ENCODE assay signal across 16 cellular contexts in genomic region chr5:133225671-133226152, GRCh38.
DNase-seq lines count a peak whose midpoint lies in the region; ATAC-seq and TF ChIP-seq lines count a peak whose summit lies in the region.
"Had no signal": no experiment of that assay in that cellular context is flagged by ENCODE, and none has a peak within 500 bp of the region (broad histone marks: within the 10 kb centered on the region; RNA-seq: fewer than 3 reads in every experiment).

No MANE protein-coding gene starts in this region.

- no peak overlapping the region for H3K4me3 Mint-ChIP-seq in activated T-helper 2 cell treated with anti-CD3 and anti-CD28 coated beads, Interferon-gamma antibody, Interleukin-2, Interleukin-4, amounts not matched to agents 10 μg/mL and 5 μg/mL and 100 μg/mL, durations not matched to agents 14 hours and 24 hours and 36 hours (ENCODE audit: low read depth)
- H3K4me3 Mint-ChIP-seq: activated CD4-positive, alpha-beta T cell treated with anti-CD3 and anti-CD28 coated beads for 36 hours; activated T-cell treated with anti-CD3 and anti-CD28 coated beads, Interleukin-2, amount 50 U/mL, for 4 hours; CD14-positive monocyte had no signal

- H3K4me3 ChIP-seq in sigmoid colon: no peak overlapping the region

- WGBS in sigmoid colon, 2 donors: 17 to 60% methylated on average over 7 of the region's 7 CpGs

- H3K4me1 ChIP-seq in sigmoid colon: peaks cover 0 to 19% (median 18%) of the 10 kb centered on the region in 4 donors

- no peaks in the 10 kb centered on the region for H3K36me3 ChIP-seq in sigmoid colon

- no peaks in the 10 kb centered on the region for H3K36me3 Mint-ChIP-seq in activated T-helper 2 cell treated with anti-CD3 and anti-CD28 coated beads, Interferon-gamma antibody, Interleukin-2, Interleukin-4, amounts not matched to agents 10 μg/mL and 5 μg/mL and 100 μg/mL, durations not matched to agents 14 hours and 24 hours and 36 hours (ENCODE audit: low read depth)
- H3K36me3 Mint-ChIP-seq: CD14-positive monocyte had no signal

- TF ChIP-seq POLR2A in sigmoid colon (IDR thresholded peaks at IDR 0.05): no peak

- peaks cover 6% of the 10 kb centered on the region for H3K27me3 Mint-ChIP-seq in activated T-helper 2 cell treated with anti-CD3 and anti-CD28 coated beads, Interferon-gamma antibody, Interleukin-2, Interleukin-4, amounts not matched to agents 10 μg/mL and 5 μg/mL and 100 μg/mL, durations not matched to agents 14 hours and 24 hours and 36 hours (ENCODE audit: low read depth)
- H3K27me3 Mint-ChIP-seq: activated CD4-positive, alpha-beta T cell treated with anti-CD3 and anti-CD28 coated beads for 36 hours had no signal

- no peaks in the 10 kb centered on the region for H3K4me1 Mint-ChIP-seq in activated T-helper 2 cell treated with anti-CD3 and anti-CD28 coated beads, Interferon-gamma antibody, Interleukin-2, Interleukin-4, amounts not matched to agents 10 μg/mL and 5 μg/mL and 100 μg/mL, durations not matched to agents 14 hours and 24 hours and 36 hours (ENCODE audit: low read depth)
- H3K4me1 Mint-ChIP-seq: activated CD4-positive, alpha-beta T cell treated with anti-CD3 and anti-CD28 coated beads for 36 hours; CD14-positive monocyte had no signal

- intact Hi-C loops in sigmoid colon (cut with DNase I): no loop called here
- intact Hi-C loops in activated T-helper 2 cell treated with anti-CD3 and anti-CD28 coated beads, Interferon-gamma antibody, Interleukin-2, Interleukin-4, amounts not matched to agents 10 μg/mL and 5 μg/mL and 100 μg/mL, durations not matched to agents 14 hours and 24 hours and 36 hours (cut with micrococcal nuclease): no loop called here

- ATAC-seq in GM21723 (IDR thresholded peaks at IDR 0.05; ENCODE audit: unreplicated experiment): no peak
- ATAC-seq in HG03457 (IDR thresholded peaks at IDR 0.05; ENCODE audit: unreplicated experiment): no peak
- ATAC-seq: activated CD4-positive, alpha-beta T cell treated with anti-CD3 and anti-CD28 coated beads for 36 hours; activated T-cell treated with anti-CD3 and anti-CD28 coated beads, Interleukin-2, amount 50 U/mL, for 4 hours; left cardiac atrium had no signal

- no peaks in the 10 kb centered on the region for H3K9me3 Mint-ChIP-seq in activated T-helper 2 cell treated with anti-CD3 and anti-CD28 coated beads, Interferon-gamma antibody, Interleukin-2, Interleukin-4, amounts not matched to agents 10 μg/mL and 5 μg/mL and 100 μg/mL, durations not matched to agents 14 hours and 24 hours and 36 hours
- H3K9me3 Mint-ChIP-seq: activated T-cell treated with anti-CD3 and anti-CD28 coated beads, Interleukin-2, amount 50 U/mL, for 4 hours; CD14-positive monocyte had no signal

- DNase-seq in GM04504 (ENCODE audit: low read depth) (peak; percentile 13), NOMO-1 treated with dmso at 0.1 percent for 144 hours (lab: John Stamatoyannopoulos, UW; ENCODE audit: unreplicated experiment) (peak; percentile 14), epithelial cell of prostate (ENCODE audit: low read depth, low spot score) (no peak), sigmoid colon (peak; percentile 71), AML-193 (lab: John Stamatoyannopoulos, UW) (no peak)
- no peak for DNase-seq in activated T-helper 2 cell treated with anti-CD3 and anti-CD28 coated beads, Interferon-gamma antibody, Interleukin-2, Interleukin-4, amounts not matched to agents 10 μg/mL and 5 μg/mL and 100 μg/mL, durations not matched to agents 14 hours and 24 hours and 36 hours (ENCODE audit: low spot score)
- DNase-seq: activated CD4-positive, alpha-beta T cell treated with anti-CD3 and anti-CD28 coated beads for 36 hours; activated T-cell treated with anti-CD3 and anti-CD28 coated beads, Interleukin-2, amount 50 U/mL, for 4 hours; amniotic stem cell; dermis blood vessel endothelial cell; left cardiac atrium; NCI-H2081 treated with DMSO at 0.1 percent for 48 hours; SW 1271 had no signal

- H3K27ac ChIP-seq in epithelial cell of prostate: peak overlapping the region; percentile 95
- H3K27ac ChIP-seq in sigmoid colon: peak overlapping the region in 2 of 4 donors; percentile 52 to 57

- no peak for TF ChIP-seq EP300 in sigmoid colon (IDR thresholded peaks at IDR 0.05)

- TF ChIP-seq CTCF in sigmoid colon (IDR thresholded peaks at IDR 0.05): no peak

- H3K27me3 ChIP-seq in sigmoid colon: no peaks in the 10 kb centered on the region

- no peak overlapping the region for H3K27ac Mint-ChIP-seq in activated T-helper 2 cell treated with anti-CD3 and anti-CD28 coated beads, Interferon-gamma antibody, Interleukin-2, Interleukin-4, amounts not matched to agents 10 μg/mL and 5 μg/mL and 100 μg/mL, durations not matched to agents 14 hours and 24 hours and 36 hours
- H3K27ac Mint-ChIP-seq: activated CD4-positive, alpha-beta T cell treated with anti-CD3 and anti-CD28 coated beads for 36 hours; CD14-positive monocyte had no signal

- H3K9me3 ChIP-seq in sigmoid colon: no peaks in the 10 kb centered on the region

Comparison
In these comparisons a context has a peak if more than half of its experiments do, and no peak if none do; other contexts are left out.
1. DNase-seq: peak in GM04504 (single experiment), NOMO-1 treated with dmso at 0.1 percent for 144 hours (single experiment) and sigmoid colon (single experiment); none in epithelial cell of prostate (single experiment), activated T-helper 2 cell treated with anti-CD3 and anti-CD28 coated beads, Interferon-gamma antibody, Interleukin-2, Interleukin-4, amounts not matched to agents 10 μg/mL and 5 μg/mL and 100 μg/mL, durations not matched to agents 14 hours and 24 hours and 36 hours (single experiment) and AML-193 (0 of 2).